ENCODE assay signal across 23 cellular contexts in the genomic region with DNA sequence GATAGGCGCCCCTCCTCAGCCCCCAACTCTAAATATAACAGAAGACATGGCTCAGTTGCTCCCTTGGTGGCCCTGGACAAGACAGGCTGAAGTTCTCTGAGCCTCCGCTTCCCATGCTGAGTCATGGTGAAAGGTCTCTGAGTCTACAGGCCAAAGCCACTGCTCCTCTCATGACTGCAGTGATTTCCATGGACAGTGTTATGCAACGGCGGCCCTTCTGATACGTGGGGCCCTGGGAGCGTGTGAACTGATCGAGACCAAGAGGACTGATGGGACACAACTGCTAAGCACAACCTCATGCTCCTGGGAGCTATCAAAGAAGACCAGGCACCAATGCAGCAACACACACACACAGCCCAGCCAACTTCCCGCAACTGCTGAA. TPM values are rescaled to one million over a fixed set of nuclear protein-coding genes. Genes with fewer than 3 reads are reported as not detected.
DNase-seq lines count a peak whose midpoint lies in the region; ATAC-seq and TF ChIP-seq lines count a peak whose summit lies in the region.
"Had no signal": no experiment of that assay in that cellular context is flagged by ENCODE, and none has a peak within 500 bp of the region (broad histone marks: within the 10 kb centered on the region; RNA-seq: fewer than 3 reads in every experiment).

No MANE protein-coding gene starts in this region.

- no peak overlapping the region for H3K4me3 Mint-ChIP-seq in endodermal cell
- H3K4me3 Mint-ChIP-seq: HFFc6 had no signal

- H3K9ac ChIP-seq in endodermal cell (ENCODE audit: extremely low read depth, low read length, poor library complexity, severe bottlenecking), result no peak overlapping the region

- H3K9me3 Mint-ChIP-seq in endodermal cell, result no peaks in the 10 kb centered on the region
- H3K9me3 Mint-ChIP-seq: HFFc6 had no signal

- H3K4me1 ChIP-seq in endodermal cell (ENCODE audit: control insufficient read depth, insufficient read depth, low read length), result peaks cover 7% of the 10 kb centered on the region
- peaks cover 2% of the 10 kb centered on the region for H3K4me1 ChIP-seq in right cardiac atrium (ENCODE audit: control insufficient read depth, insufficient read depth, low read length)
- H3K4me1 ChIP-seq: SJSA1 had no signal

- no peak overlapping the region for H3K27ac ChIP-seq in endodermal cell (ENCODE audit: low read depth, low read length)
- no peak overlapping the region for H3K27ac ChIP-seq in right cardiac atrium (ENCODE audit: low read length)
- H3K27ac ChIP-seq: RWPE1, SJSA1 had no signal

- WGBS in endodermal cell (ENCODE audit: insufficient coverage in 1 of 2, insufficient read length in 1 of 2), 2 experiments, result 94% methylated on average over 8 of the region's 8 CpGs; no CpG with 5 or more reads in 1 of the 2 experiments
- 87% methylated on average over 8 of the region's 8 CpGs for WGBS in right cardiac atrium

- H3K4me3 ChIP-seq in endodermal cell (ENCODE audit: low read length) (no peak overlapping the region), right cardiac atrium (ENCODE audit: low read length) (no peak overlapping the region)
- H3K4me3 ChIP-seq: GM12878, MG63, SJSA1 had no signal

- H3K4me1 Mint-ChIP-seq in endodermal cell, result peaks cover 6% of the 10 kb centered on the region

- H3K36me3 ChIP-seq in endodermal cell (ENCODE audit: control insufficient read depth, insufficient read depth, low read length), result peaks cover 7% of the 10 kb centered on the region
- H3K36me3 ChIP-seq: MG63, SJSA1 had no signal

- H3K27me3 ChIP-seq in endodermal cell (ENCODE audit: control insufficient read depth, insufficient read depth, low read length, poor library complexity, severe bottlenecking) (no peaks in the 10 kb centered on the region), right cardiac atrium (ENCODE audit: control insufficient read depth, insufficient read depth) (no peaks in the 10 kb centered on the region)
- H3K27me3 ChIP-seq: MG63, SJSA1 had no signal

- intact Hi-C loops in Right ventricle myocardium inferior (cut with DNase I) (no loop called here), cardiac septum (cut with DNase I) (no loop called here), right cardiac atrium (cut with DNase I) (no loop called here)

- DNase-seq in Right ventricle myocardium inferior (ENCODE audit: missing footprints), result no peak
- no peak for DNase-seq in cardiac septum (ENCODE audit: low spot score)
- DNase-seq in endodermal cell, result no peak
- DNase-seq in right cardiac atrium, result peak in 2 of 3 donors; percentile 41 to 62
- DNase-seq in anterior cingulate cortex (lab: John Stamatoyannopoulos, UW), result no peak
- no peak for DNase-seq in cortex of kidney (lab: John Stamatoyannopoulos, UW)
- DNase-seq: 8988T, C1 segment of cervical spinal cord, DND-41, GDM1, HFFc6, Karpas-422, MG63, NCI-H1417 treated with DMSO at 0.1 percent for 48 hours, NCI-H1930, NCI-H2171, NCI-H446 treated with DMSO at 0.1 percent for 48 hours, NCI-H748 treated with DMSO at 0.1 percent for 48 hours had no signal

- H3K27ac Mint-ChIP-seq in endodermal cell, result peak overlapping the region; percentile 75
- H3K27ac Mint-ChIP-seq: HFFc6 had no signal

- peaks cover 35% of the 10 kb centered on the region for H3K36me3 Mint-ChIP-seq in endodermal cell (ENCODE audit: low read depth)

- peak; percentile 46 for ATAC-seq in Right ventricle myocardium inferior
- ATAC-seq in right cardiac atrium, result no peak
- no peak for ATAC-seq in HG03045 (IDR thresholded peaks at IDR 0.05; ENCODE audit: unreplicated experiment)
- ATAC-seq in GM18498 (IDR thresholded peaks at IDR 0.05; ENCODE audit: unreplicated experiment), result no peak

- H3K9me3 ChIP-seq in endodermal cell (ENCODE audit: control insufficient read depth, low read length) (no peaks in the 10 kb centered on the region), right cardiac atrium (ENCODE audit: control insufficient read depth, low read length) (no peaks in the 10 kb centered on the region)
- H3K9me3 ChIP-seq: MG63, SJSA1 had no signal

- no peaks in the 10 kb centered on the region for H3K27me3 Mint-ChIP-seq in endodermal cell (ENCODE audit: insufficient read depth)

- TF ChIP-seq CTCF in endodermal cell (conservative IDR thresholded peaks at IDR 0.05), result no peak

RNA-seq across cellular contexts. Expression of gene ACTR6, which starts 10.6 kb away (rescaled TPM):
- total RNA-seq in Right ventricle myocardium inferior (19.4 TPM), cardiac septum (18.6 TPM), endodermal cell (10 to 100 TPM; 39.4 to 47.8 TPM), right cardiac atrium (10 to 100 TPM; 19.0 to 29.9 (median 23.6) TPM)
- polyA plus RNA-seq in endodermal cell (2013, experiment 1 of 2), result 45.5 TPM
- polyA plus RNA-seq in endodermal cell (2013, experiment 2 of 2), result 41.9 TPM
- polyA plus RNA-seq in right cardiac atrium, result 19.2 TPM

RNA-seq across cellular contexts. Expression of gene BLTP3B, which starts 47.3 kb away (rescaled TPM):
- total RNA-seq in Right ventricle myocardium inferior, result 10.7 TPM
- total RNA-seq in cardiac septum, result 20.2 TPM
- 10 to 100 TPM; 29.1 to 40.6 TPM for total RNA-seq in endodermal cell
- 19.4 TPM for polyA plus RNA-seq in endodermal cell (2013, experiment 1 of 2)
- polyA plus RNA-seq in endodermal cell (2013, experiment 2 of 2), result 18.8 TPM
- 10 to 100 TPM; 13.8 to 20.1 (median 15.9) TPM for total RNA-seq in right cardiac atrium
- polyA plus RNA-seq in right cardiac atrium, result 6.5 TPM

Comparison
In these comparisons a context has a peak if more than half of its experiments do, and no peak if none do; other contexts are left out.
1. DNase-seq: peak in right cardiac atrium (2 of 3); none in Right ventricle myocardium inferior (single experiment), cardiac septum (single experiment), endodermal cell (single experiment), anterior cingulate cortex (0 of 58) and cortex of kidney (single experiment).